ENCODE assay signal across 11 cellular contexts in genomic region chr9:100379862-100380261, GRCh38. TPM values are rescaled to one million over a fixed set of nuclear protein-coding genes. Genes with fewer than 3 reads are reported as not detected.
DNase-seq lines count a peak whose midpoint lies in the region; ATAC-seq and TF ChIP-seq lines count a peak whose summit lies in the region.
"Had no signal": no experiment of that assay in that cellular context is flagged by ENCODE, and none has a peak within 500 bp of the region (broad histone marks: within the 10 kb centered on the region; RNA-seq: fewer than 3 reads in every experiment).

No MANE protein-coding gene starts in this region.

- H3K4me3 ChIP-seq in breast epithelium (no peak overlapping the region), adipocyte (ENCODE audit: low read length) (no peak overlapping the region)
- H3K4me3 ChIP-seq: sigmoid colon had no signal

- H3K27ac Mint-ChIP-seq in MCF 10A (ENCODE audit: low read depth, unreplicated experiment), result peak overlapping the region; percentile 66

- H3K27me3 Mint-ChIP-seq in MCF 10A (ENCODE audit: insufficient read depth, unreplicated experiment), result no peaks in the 10 kb centered on the region

- no TSS peak for BruUV-seq in MCF 10A (replicated peaks; lab: Mats Ljungman, UMichigan)

- ATAC-seq in HG03460 (IDR thresholded peaks at IDR 0.05; ENCODE audit: unreplicated experiment) (no peak), HG02798 (IDR thresholded peaks at IDR 0.05; ENCODE audit: poor library complexity, unreplicated experiment) (no peak)

- POLR2A ChIA-PET in MCF 10A (lab: Yijun Ruan, JAX), result interaction anchor here (0.7 to 1.3 kb wide), 3 partner anchors 8 to 29 kb away, joined by 3 to 15 read pairs (median 3); partner anchors contain the start of gene TEX10

- H3K4me1 Mint-ChIP-seq in MCF 10A (ENCODE audit: insufficient read depth, unreplicated experiment), result peaks cover 13% of the 10 kb centered on the region

- H3K9me3 Mint-ChIP-seq in MCF 10A (ENCODE audit: unreplicated experiment), result peaks cover 8% of the 10 kb centered on the region

- no peak overlapping the region for H3K27ac ChIP-seq in breast epithelium
- H3K27ac ChIP-seq: 22Rv1, sigmoid colon had no signal

- DNase-seq in MCF 10A (ENCODE audit: unreplicated experiment) (peak; percentile 42), breast epithelium (ENCODE audit: low spot score in 2 of 2) (no peak), adipocyte (ENCODE audit: low read depth) (peak; percentile 56), glomerular visceral epithelial cell (ENCODE audit: extremely low spot score) (peak; percentile 66), HPDE6-E6E7 (ENCODE audit: extremely low spot score) (no peak), NCI-H2029 treated with DMSO at 0.1 percent for 48 hours (lab: John Stamatoyannopoulos, UW) (no peak)
- DNase-seq: hypothalamus, sigmoid colon had no signal

- TF ChIP-seq POLR2A in breast epithelium (IDR thresholded peaks at IDR 0.05), result no peak

- intact Hi-C loops in MCF 10A (cut with micrococcal nuclease), result no loop called here
- intact Hi-C loops in breast epithelium (cut with DNase I; ENCODE audit: low total_unique reads), result no loop called here

- H3K4me3 Mint-ChIP-seq in MCF 10A (ENCODE audit: unreplicated experiment), result no peak overlapping the region

- no peaks in the 10 kb centered on the region for H3K36me3 Mint-ChIP-seq in MCF 10A (ENCODE audit: insufficient read depth, unreplicated experiment)

- no peaks in the 10 kb centered on the region for H3K4me1 ChIP-seq in breast epithelium
- H3K4me1 ChIP-seq in adipocyte (ENCODE audit: control insufficient read depth, insufficient read depth, low read length), result peaks cover 9% of the 10 kb centered on the region
- H3K4me1 ChIP-seq: sigmoid colon had no signal

- TF ChIP-seq CTCF in MCF 10A (IDR thresholded peaks at IDR 0.05; ENCODE audit: unreplicated experiment) (no peak), breast epithelium (IDR thresholded peaks at IDR 0.05) (no peak)

- no peak overlapping the region for H3K9ac ChIP-seq in adipocyte (ENCODE audit: low read length)

- H3K36me3 ChIP-seq in breast epithelium, result no peaks in the 10 kb centered on the region
- no peaks in the 10 kb centered on the region for H3K36me3 ChIP-seq in adipocyte (ENCODE audit: control insufficient read depth, insufficient read depth, low read length, severe bottlenecking)
- H3K36me3 ChIP-seq: sigmoid colon had no signal

- CTCF ChIA-PET in MCF 10A (lab: Yijun Ruan, JAX), result interaction anchor here (0.7 to 1.1 kb wide), 4 partner anchors 53 to 1276 kb away, joined by 3 to 4 read pairs (median 4); no protein-coding TSS in a partner anchor

- H3K9me3 ChIP-seq in breast epithelium, result peaks cover 10 to 11% of the 10 kb centered on the region in 2 donors
- peaks cover 8% of the 10 kb centered on the region for H3K9me3 ChIP-seq in adipocyte (ENCODE audit: control insufficient read depth, low read length)

- H3K27me3 ChIP-seq in breast epithelium (no peaks in the 10 kb centered on the region), adipocyte (replicated peaks; ENCODE audit: control insufficient read depth, insufficient read depth, low read length) (no peaks in the 10 kb centered on the region)
- H3K27me3 ChIP-seq: sigmoid colon had no signal

RNA-seq across cellular contexts. Expression of gene TEX10, which starts 27.1 kb away (rescaled TPM):
- total RNA-seq in MCF 10A (2022) (37.0 and 38.2 TPM in 2 replicates), breast epithelium (10 to 100 TPM; 13.8 to 30.4 (median 22.6) TPM)

RNA-seq across cellular contexts. Expression of gene MSANTD3, which starts 47.1 kb away (rescaled TPM):
- total RNA-seq in MCF 10A (2022) (41.3 and 56.3 TPM in 2 replicates), breast epithelium (10 to 100 TPM; 13.0 to 23.9 (median 18.0) TPM)

Comparison
In these comparisons a context has a peak if more than half of its experiments do, and no peak if none do; other contexts are left out.
1. DNase-seq: peak in MCF 10A (single experiment), adipocyte (single experiment) and glomerular visceral epithelial cell (single experiment); none in breast epithelium (0 of 2), HPDE6-E6E7 (single experiment) and NCI-H2029 treated with DMSO at 0.1 percent for 48 hours (single experiment).